In genomic region chr19:932647-933552, GRCh38 we compare ENCODE assay signal across 8 cellular contexts. TPM values are rescaled to one million over a fixed set of nuclear protein-coding genes. Genes with fewer than 3 reads are reported as not detected.
A peak's percentile ranks its signal among the peaks of the same experiment; 100 is the strongest.
DNase-seq lines count a peak whose midpoint lies in the region; ATAC-seq and TF ChIP-seq lines count a peak whose summit lies in the region.

No MANE protein-coding gene starts in this region.

- no peaks in the 10 kb centered on the region; the same call in 2 of the 3 replicates for H3K9me3 Mint-ChIP-seq in GM23338
- peaks cover 0 to 2% of the 10 kb centered on the region in 2 donors for H3K9me3 Mint-ChIP-seq in effector memory CD8-positive, alpha-beta T cell
- H3K9me3 Mint-ChIP-seq in naive thymus-derived CD8-positive, alpha-beta T cell = peaks cover 0 to 2% (median 0%) of the 10 kb centered on the region in 9 donors

- peaks cover 13% of the 10 kb centered on the region; the same call in 1 of the 3 replicates for H3K4me1 Mint-ChIP-seq in GM23338
- peaks cover 10 to 13% of the 10 kb centered on the region in 2 donors for H3K4me1 Mint-ChIP-seq in effector memory CD8-positive, alpha-beta T cell (ENCODE audit: low read depth in 2 of 2)
- H3K4me1 Mint-ChIP-seq in naive thymus-derived CD8-positive, alpha-beta T cell = peaks cover 7 to 44% (median 33%) of the 10 kb centered on the region in 4 donors

- peaks cover 17% of the 10 kb centered on the region for H3K4me1 ChIP-seq in GM23338 (ENCODE audit: insufficient read depth)

- peaks cover 10% of the 10 kb centered on the region; the same call in 1 of the 2 replicates for H3F3A ChIP-seq in GM23338 (replicated peaks; ENCODE audit: low read depth)

- no peaks in the 10 kb centered on the region; the same call in 1 of the 2 replicates for H3K36me3 ChIP-seq in GM23338 (ENCODE audit: insufficient read depth)

- H4K20me1 ChIP-seq in GM23338 (replicated peaks; ENCODE audit: insufficient read depth) = peaks cover 8% of the 10 kb centered on the region

- POLR2A ChIA-PET in naive thymus-derived CD8-positive, alpha-beta T cell (lab: Charles Lee) = interaction anchor here (0.5 to 1.5 kb wide), 11 partner anchors 9 to 913 kb away, joined by 3 to 7 read pairs (median 4); partner anchors contain the start of genes CIRBP, SBNO2 and WDR18

- peaks cover 29% of the 10 kb centered on the region for H3K36me3 Mint-ChIP-seq in GM23338 (ENCODE audit: low read depth)
- H3K36me3 Mint-ChIP-seq in effector memory CD8-positive, alpha-beta T cell (ENCODE audit: insufficient read depth) = peaks cover 11% of the 10 kb centered on the region
- no peaks in the 10 kb centered on the region for H3K36me3 Mint-ChIP-seq in naive thymus-derived CD8-positive, alpha-beta T cell

- DNase-seq in GM23338 (ENCODE audit: low spot score) (peak; percentile 74), NCI-H2196 (lab: John Stamatoyannopoulos, UW; ENCODE audit: unreplicated experiment) (no peak), germinal center (ENCODE audit: low spot score) (no peak)
- DNase-seq in effector memory CD8-positive, alpha-beta T cell = no peak
- peak in 7 of 10 donors; percentile 43 to 80 (median 62) for DNase-seq in naive thymus-derived CD8-positive, alpha-beta T cell

- no peaks in the 10 kb centered on the region for H3K9me2 ChIP-seq in GM23338 (ENCODE audit: insufficient read depth)

- no peak overlapping the region for H3K27ac Mint-ChIP-seq in GM23338
- peak overlapping the region in 1 of 2 donors; percentile 64 for H3K27ac Mint-ChIP-seq in effector memory CD8-positive, alpha-beta T cell
- peak overlapping the region in 8 of 10 donors; percentile 41 to 92 (median 75) for H3K27ac Mint-ChIP-seq in naive thymus-derived CD8-positive, alpha-beta T cell

- H3K27me3 ChIP-seq in GM23338 (ENCODE audit: insufficient read depth) = no peaks in the 10 kb centered on the region

- H2AFZ ChIP-seq in GM23338 = no peak overlapping the region

- no peak overlapping the region for H3K4me3 Mint-ChIP-seq in GM23338
- H3K4me3 Mint-ChIP-seq in effector memory CD8-positive, alpha-beta T cell = peak overlapping the region; percentile 67 to 81
- peak overlapping the region; percentile 36 to 87 (median 80) for H3K4me3 Mint-ChIP-seq in naive thymus-derived CD8-positive, alpha-beta T cell

- TF ChIP-seq CTCF in GM23338 (conservative IDR thresholded peaks at IDR 0.05; ENCODE audit: low read depth in 2 of 2) (no peak), WI38 (IDR thresholded peaks at IDR 0.05; ENCODE audit: low read depth, low read length) (no peak)

- H3K27me3 Mint-ChIP-seq in GM23338 (ENCODE audit: insufficient read depth, low read depth, poor library complexity) = peaks cover 6% of the 10 kb centered on the region
- no peaks in the 10 kb centered on the region for H3K27me3 Mint-ChIP-seq in effector memory CD8-positive, alpha-beta T cell
- H3K27me3 Mint-ChIP-seq in naive thymus-derived CD8-positive, alpha-beta T cell = no peaks in the 10 kb centered on the region

- H3K79me2 ChIP-seq in GM23338 (replicated peaks; ENCODE audit: insufficient read depth) = peaks cover 74% of the 10 kb centered on the region

- H3K4me3 ChIP-seq in GM23338 = no peak overlapping the region
- H3K4me3 ChIP-seq in WI38 (ENCODE audit: low read depth, low read length) = peak overlapping the region; percentile 43

- peak; percentile 71 for ATAC-seq in GM23338
- peak; percentile 83 for ATAC-seq in effector memory CD8-positive, alpha-beta T cell (replicated peaks)
- ATAC-seq in naive thymus-derived CD8-positive, alpha-beta T cell = peak; percentile 76 to 85
- no peak for ATAC-seq in GM21367 (IDR thresholded peaks at IDR 0.05; ENCODE audit: unreplicated experiment)
- no peak for ATAC-seq in HG03139 (IDR thresholded peaks at IDR 0.05; ENCODE audit: unreplicated experiment)

- H3K4me2 ChIP-seq in GM23338 = peak overlapping the region; percentile 55

- H3K27ac ChIP-seq in GM23338 (ENCODE audit: low read depth) = peak overlapping the region; percentile 63

TF ChIP-seq in GM23338, 12 proteins besides CTCF, POLR2A, EP300 and RAD21 (continues in another document):
- no peak for TF ChIP-seq EZH2 (IDR thresholded peaks at IDR 0.05; ENCODE audit: low read depth, unreplicated experiment)
- no peak for TF ChIP-seq ZNF114 (CRISPR knock-in tag; IDR thresholded peaks at IDR 0.05)
- TF ChIP-seq STAT1 (IDR thresholded peaks at IDR 0.05; ENCODE audit: unreplicated experiment) = no peak
- TF ChIP-seq JUNB (IDR thresholded peaks at IDR 0.05; ENCODE audit: unreplicated experiment) = no peak
- no peak for TF ChIP-seq POLR2AphosphoS5 (IDR thresholded peaks at IDR 0.05; ENCODE audit: low read depth)

RNA-seq across cellular contexts. Expression of gene ARID3A, which starts 7.1 kb away (rescaled TPM):
- total RNA-seq in GM23338 (2014; rRNA removed; shearing (Covaris generic)) = 48.8 and 51.6 TPM in 2 replicates
- 33.6 and 36.6 TPM in 2 replicates for polyA plus RNA-seq in GM23338 (2016; fragmentation: Nextera tagmentation; extraction: Ambion mirVana)
- total RNA-seq in naive thymus-derived CD8-positive, alpha-beta T cell = 1 to 10 TPM; 3.5 to 5.0 TPM
- polyA plus RNA-seq in naive thymus-derived CD8-positive, alpha-beta T cell = under 1 TPM; 0.09 to 0.58 (median 0.16) TPM

RNA-seq across cellular contexts. Expression of gene KISS1R, which starts 15.8 kb away (rescaled TPM):
- 2.4 and 4.0 TPM in 2 replicates for total RNA-seq in GM23338 (2014; rRNA removed; shearing (Covaris generic))
- 0.78 and 1.0 TPM in 2 replicates for polyA plus RNA-seq in GM23338 (2016; fragmentation: Nextera tagmentation; extraction: Ambion mirVana)
- total RNA-seq in naive thymus-derived CD8-positive, alpha-beta T cell = 1 to 10 TPM; 1.4 to 2.6 TPM
- under 1 TPM; 0.18 to 0.58 (median 0.52) TPM for polyA plus RNA-seq in naive thymus-derived CD8-positive, alpha-beta T cell

RNA-seq across cellular contexts. Expression of gene R3HDM4, which starts 19.9 kb away (rescaled TPM):
- 87.1 and 87.8 TPM in 2 replicates for total RNA-seq in GM23338 (2014; rRNA removed; shearing (Covaris generic))
- 76.5 and 87.4 TPM in 2 replicates for polyA plus RNA-seq in GM23338 (2016; fragmentation: Nextera tagmentation; extraction: Ambion mirVana)
- 100 to 1,000 TPM; 179 to 184 TPM for total RNA-seq in naive thymus-derived CD8-positive, alpha-beta T cell
- polyA plus RNA-seq in naive thymus-derived CD8-positive, alpha-beta T cell = 100 to 1,000 TPM; 137 to 238 (median 182) TPM

RNA-seq across cellular contexts. Expression of gene RNU6-9, which starts 39.6 kb away (rescaled TPM):
- total RNA-seq in GM23338 (2014; rRNA removed; shearing (Covaris generic)) = not detected in 2 replicates
- not detected in 2 replicates for polyA plus RNA-seq in GM23338 (2016; fragmentation: Nextera tagmentation; extraction: Ambion mirVana)
- not detected for total RNA-seq in naive thymus-derived CD8-positive, alpha-beta T cell
- not detected for polyA plus RNA-seq in naive thymus-derived CD8-positive, alpha-beta T cell

RNA-seq across cellular contexts. Expression of gene MED16, which starts 39.9 kb away (rescaled TPM):
- total RNA-seq in GM23338 (2014; rRNA removed; shearing (Covaris generic)) = 62.3 and 73.6 TPM in 2 replicates
- polyA plus RNA-seq in GM23338 (2016; fragmentation: Nextera tagmentation; extraction: Ambion mirVana) = 52.7 and 58.7 TPM in 2 replicates
- total RNA-seq in naive thymus-derived CD8-positive, alpha-beta T cell = 10 to 100 TPM; 65.9 to 68.8 TPM
- polyA plus RNA-seq in naive thymus-derived CD8-positive, alpha-beta T cell = 100 to 1,000 TPM in 1 of 3 donors, 10 to 100 TPM in 2; 54.3 to 117 (median 72.4) TPM

Comparison
In these comparisons a context has a peak if more than half of its experiments do, and no peak if none do; other contexts are left out.
1. ATAC-seq: peak in GM23338 (single experiment), effector memory CD8-positive, alpha-beta T cell (single experiment) and naive thymus-derived CD8-positive, alpha-beta T cell (2 of 2); none in GM21367 (single experiment) and HG03139 (single experiment).
2. DNase-seq: peak in GM23338 (single experiment) and naive thymus-derived CD8-positive, alpha-beta T cell (7 of 10); none in effector memory CD8-positive, alpha-beta T cell (0 of 3), NCI-H2196 (single experiment) and germinal center (single experiment).